ENCODE assay signal across 18 cellular contexts in genomic region chr1:230232352-230232751, GRCh38.
A peak's percentile ranks its signal among the peaks of the same experiment; 100 is the strongest.
DNase-seq lines count a peak whose midpoint lies in the region; ATAC-seq and TF ChIP-seq lines count a peak whose summit lies in the region.
"Had no signal": no experiment of that assay in that cellular context is flagged by ENCODE, and none has a peak within 500 bp of the region (broad histone marks: within the 10 kb centered on the region; RNA-seq: fewer than 3 reads in every experiment).

No MANE protein-coding gene starts in this region.

- no peak overlapping the region for H3K4me3 ChIP-seq in IMR-90 (ENCODE audit: insufficient read depth, low read depth, low read length)
- H3K4me3 ChIP-seq in SK-N-MC: peak overlapping the region; percentile 76
- H3K4me3 ChIP-seq in iPS-18a (ENCODE audit: low read length): peak overlapping the region; percentile 2
- no peak overlapping the region for H3K4me3 ChIP-seq in testis
- H3K4me3 ChIP-seq in HAP-1: no peak overlapping the region
- H3K4me3 ChIP-seq: Peyer's patch had no signal

- H2BK15ac ChIP-seq in IMR-90 (ENCODE audit: low read depth, low read length): no peak overlapping the region

- H3K36me3 ChIP-seq in IMR-90 (ENCODE audit: control insufficient read depth, insufficient read depth, low read length) (peaks cover 6% of the 10 kb centered on the region; the same call in 1 of the 2 replicates), SK-N-MC (ENCODE audit: insufficient read depth, low read length) (no peaks in the 10 kb centered on the region), iPS-18a (ENCODE audit: control insufficient read depth, low read depth, low read length) (no peaks in the 10 kb centered on the region), testis (ENCODE audit: low read depth, missing control alignments) (no peaks in the 10 kb centered on the region), HAP-1 (replicated peaks) (0 out of 2 replicates have a peak, but pooled peaks cover 2% of the 10 kb centered on the region)
- H3K36me3 ChIP-seq: Peyer's patch had no signal

- no peak overlapping the region for H3K4me2 ChIP-seq in IMR-90 (ENCODE audit: low read depth, low read length)

- H2BK20ac ChIP-seq in IMR-90 (ENCODE audit: low read depth, low read length): no peak overlapping the region

- dilution Hi-C loops in IMR-90 (cut with HindIII; ENCODE audit: low sequenced_read_pairs, unreplicated experiment): no loop called here

- no peak overlapping the region for H2BK5ac ChIP-seq in IMR-90 (ENCODE audit: low read depth, low read length, poor library complexity, severe bottlenecking)

- H3K4me1 ChIP-seq in IMR-90 (ENCODE audit: control insufficient read depth, insufficient read depth, low read length): peaks cover 7% of the 10 kb centered on the region
- H3K4me1 ChIP-seq in iPS-18a (ENCODE audit: control insufficient read depth, low read depth, low read length): peaks cover 22% of the 10 kb centered on the region
- peaks cover 20% of the 10 kb centered on the region for H3K4me1 ChIP-seq in testis
- H3K4me1 ChIP-seq in HAP-1: no peaks in the 10 kb centered on the region
- H3K4me1 ChIP-seq: Peyer's patch had no signal

- H2AFZ ChIP-seq in IMR-90 (replicated peaks; ENCODE audit: low read length, poor library complexity): no peak overlapping the region

- no peak overlapping the region for H4K8ac ChIP-seq in IMR-90 (ENCODE audit: low read depth in 2 of 2, low read length in 2 of 2)

- TF ChIP-seq CTCF in IMR-90 (conservative IDR thresholded peaks at IDR 0.05; ENCODE audit: low read depth, low read length) (no peak), testis (IDR thresholded peaks at IDR 0.05) (no peak)

- no peak overlapping the region for H3K14ac ChIP-seq in IMR-90 (replicated peaks; ENCODE audit: low read depth, low read length)

- no peaks in the 10 kb centered on the region for H3K27me3 ChIP-seq in IMR-90 (ENCODE audit: control insufficient read depth, insufficient read depth, low read length)
- H3K27me3 ChIP-seq in iPS-18a (ENCODE audit: control insufficient read depth, insufficient read depth, low read length): no peaks in the 10 kb centered on the region
- no peaks in the 10 kb centered on the region for H3K27me3 ChIP-seq in testis
- no peaks in the 10 kb centered on the region for H3K27me3 ChIP-seq in HAP-1 (ENCODE audit: low read depth)
- H3K27me3 ChIP-seq: Peyer's patch had no signal

- no peaks in the 10 kb centered on the region for H3K9me3 ChIP-seq in IMR-90 (ENCODE audit: control insufficient read depth, insufficient read depth, low read length)
- no peaks in the 10 kb centered on the region for H3K9me3 ChIP-seq in SK-N-MC (ENCODE audit: low read depth, low read length)
- H3K9me3 ChIP-seq in iPS-18a (ENCODE audit: control insufficient read depth, low read depth, low read length): no peaks in the 10 kb centered on the region
- H3K9me3 ChIP-seq in testis: no peaks in the 10 kb centered on the region
- no peaks in the 10 kb centered on the region for H3K9me3 ChIP-seq in HAP-1
- H3K9me3 ChIP-seq: Peyer's patch had no signal

- no peak overlapping the region for H3K56ac ChIP-seq in IMR-90 (ENCODE audit: extremely low read depth, insufficient read depth, low read length)

- H4K5ac ChIP-seq in IMR-90 (ENCODE audit: low read depth, low read length): no peak overlapping the region

- no peak overlapping the region for H2AK5ac ChIP-seq in IMR-90 (ENCODE audit: low read depth, low read length)

- no peak overlapping the region for H2BK120ac ChIP-seq in IMR-90 (ENCODE audit: low read depth, low read length)

- POLR2A ChIA-PET in IMR-90 (lab: Charles Lee; ENCODE audit: unreplicated experiment): no interaction called here

- TF ChIP-seq RAD21 in IMR-90 (IDR thresholded peaks at IDR 0.05; ENCODE audit: low read length): no peak

- intact Hi-C loops in IMR-90 (cut with micrococcal nuclease): no loop called here
- intact Hi-C loops in testis (cut with DNase I; ENCODE audit: low total_unique reads): no loop called here

- in situ Hi-C loops in IMR-90 (cut with MboI; ENCODE audit: low sequenced_read_pairs) (no loop called here), HAP-1 (cut with MboI; ENCODE audit: low sequenced_read_pairs) (no loop called here)

- H3K27ac ChIP-seq in IMR-90 (ENCODE audit: insufficient read depth, low read length) (no peak overlapping the region), SK-N-MC (peak overlapping the region; percentile 100), iPS-18a (ENCODE audit: low read length) (no peak overlapping the region), testis (peak overlapping the region in 1 of 2 donors; percentile 55)
- H3K27ac ChIP-seq: Peyer's patch had no signal

- 60% methylated on average over 1 of the region's 11 CpGs; no CpG with 5 or more reads in 1 of the 2 experiments for WGBS in IMR-90 (ENCODE audit: extremely low coverage in 2 of 2, insufficient read length in 1 of 2), 2 experiments
- WGBS in testis, 2 donors: 67 to 69% methylated on average over 11 of the region's 11 CpGs

- peak; percentile 10 for DNase-seq in IMR-90
- peak; percentile 96 for DNase-seq in SK-N-MC (ENCODE audit: low read depth, low spot score)
- DNase-seq in testis: peak; percentile 9
- DNase-seq in effector CD8-positive, alpha-beta T cell (lab: John Stamatoyannopoulos, UW): no peak
- no peak for DNase-seq in HAP-1 (ENCODE audit: low spot score in 2 of 2)
- DNase-seq: activated CD4-positive, alpha-beta T cell treated with anti-CD3 and anti-CD28 coated beads for 1 hour; activated T-cell treated with anti-CD3 and anti-CD28 coated beads, Interleukin-2, amount 50 U/mL, for 24 hours; amygdala; CD8-positive, alpha-beta memory T cell; foreskin melanocyte; GOT3; naive thymus-derived CD8-positive, alpha-beta T cell; NCI-H345; stimulated activated naive CD8-positive, alpha-beta T cell treated with anti-CD3 and anti-CD28 coated beads, Interleukin-15, amount 100 ng/mL, for 72 hours; T-helper 1 cell had no signal

- H3K23ac ChIP-seq in IMR-90 (ENCODE audit: low read depth, low read length): no peak overlapping the region

- H3K9ac ChIP-seq in IMR-90 (ENCODE audit: low read depth, low read length) (no peak overlapping the region), SK-N-MC (ENCODE audit: insufficient read length) (peak overlapping the region; percentile 87), iPS-18a (ENCODE audit: low read length) (no peak overlapping the region)

- no peaks in the 10 kb centered on the region for H4K20me1 ChIP-seq in IMR-90 (ENCODE audit: insufficient read depth, low read length)

- no peak overlapping the region for H3K4ac ChIP-seq in IMR-90 (ENCODE audit: low read depth, low read length)

- CTCF ChIA-PET in IMR-90 (lab: Yijun Ruan, JAX): interaction anchor here (0.6 kb wide), 1 partner anchor 9 kb away, joined by 3 read pairs; no protein-coding TSS in a partner anchor

- ATAC-seq in IMR-90 (ENCODE audit: low read depth) (no peak), HG02610 (IDR thresholded peaks at IDR 0.05; ENCODE audit: unreplicated experiment) (no peak)
- ATAC-seq: naive thymus-derived CD8-positive, alpha-beta T cell had no signal

- H3K18ac ChIP-seq in IMR-90 (ENCODE audit: low read depth, low read length): no peak overlapping the region

- H3K9me1 ChIP-seq in IMR-90 (ENCODE audit: insufficient read depth, low read length): peaks cover 4% of the 10 kb centered on the region; the same call in 1 of the 2 replicates

- TF ChIP-seq POLR2A in IMR-90 (IDR thresholded peaks at IDR 0.05; ENCODE audit: low read depth, low read length) (no peak), testis (IDR thresholded peaks at IDR 0.05) (no peak)

- no TSS peak for BruUV-seq in IMR-90 (replicated peaks; lab: Mats Ljungman, UMichigan)

- no peak overlapping the region for H4K91ac ChIP-seq in IMR-90 (ENCODE audit: insufficient read depth, low read depth, low read length)

- peaks cover 16 to 46% of the 10 kb centered on the region in 2 experiments for H3K79me1 ChIP-seq in IMR-90 (ENCODE audit: low read depth in 1 of 2, low read length in 2 of 2)

- no peak overlapping the region for H2AK9ac ChIP-seq in IMR-90 (replicated peaks; ENCODE audit: low read depth, low read length, poor library complexity)

TF ChIP-seq in IMR-90, 13 proteins besides CTCF, POLR2A, EP300 and RAD21:
- TF ChIP-seq SMC3 (IDR thresholded peaks at IDR 0.05; ENCODE audit: low read depth, low read length) (no peak), RFX5 (IDR thresholded peaks at IDR 0.05; ENCODE audit: low read depth, low read length) (no peak), ELK1 (IDR thresholded peaks at IDR 0.05; ENCODE audit: borderline replicate concordance, low read depth, low read length) (no peak), NFE2L2 (IDR thresholded peaks at IDR 0.05; ENCODE audit: low read depth, low read length) (no peak), FOS (IDR thresholded peaks at IDR 0.05; ENCODE audit: low read depth, low read length) (no peak), CHD1 (IDR thresholded peaks at IDR 0.05; ENCODE audit: low read depth, low read length) (no peak), MXI1 (IDR thresholded peaks at IDR 0.05; ENCODE audit: borderline replicate concordance, low read depth, low read length) (no peak), USF2 (IDR thresholded peaks at IDR 0.05; ENCODE audit: low read depth, low read length) (no peak), RCOR1 (IDR thresholded peaks at IDR 0.05; ENCODE audit: insufficient replicate concordance, low read length) (no peak), MAFK (IDR thresholded peaks at IDR 0.05; ENCODE audit: low read depth, low read length) (no peak), BHLHE40 (IDR thresholded peaks at IDR 0.05; ENCODE audit: low read depth, low read length) (no peak), CEBPB (IDR thresholded peaks at IDR 0.05; ENCODE audit: low read depth, low read length) (no peak), MAZ (IDR thresholded peaks at IDR 0.05; ENCODE audit: borderline replicate concordance, low read depth, low read length) (no peak)

Comparison
In these comparisons a context has a peak if more than half of its experiments do, and no peak if none do; other contexts are left out.
1. DNase-seq: peak in IMR-90 (single experiment), SK-N-MC (single experiment) and testis (single experiment); none in effector CD8-positive, alpha-beta T cell (single experiment) and HAP-1 (0 of 2).
2. H3K4me3 ChIP-seq: peak in SK-N-MC (single experiment) and iPS-18a (single experiment); none in IMR-90 (single experiment), testis (0 of 2) and HAP-1 (single experiment).